Comparison of ENCODE assay signal across 8 cellular contexts in genomic region chr10:98414578-98414931, GRCh38. TPM values are rescaled to one million over a fixed set of nuclear protein-coding genes. Genes with fewer than 3 reads are reported as not detected.
A peak's percentile ranks its signal among the peaks of the same experiment; 100 is the strongest.
DNase-seq lines count a peak whose midpoint lies in the region; ATAC-seq, FAIRE-seq and TF ChIP-seq lines count a peak whose summit lies in the region.

No MANE protein-coding gene starts in this region.

- H2AFZ ChIP-seq in H9 (ENCODE audit: low read length) (no peak overlapping the region), hepatocyte (peak overlapping the region; percentile 53)

- H3K4me3 Mint-ChIP-seq in H9 = peak overlapping the region; percentile 77 to 83; a peak in 4 of 5 replicates
- peak overlapping the region; percentile 55 for H3K4me3 Mint-ChIP-seq in activated T-helper 17 cell treated with anti-CD3 and anti-CD28 coated beads, Interleukin-2, amount 50 U/mL, for 72 hours

- H3K4me3 ChIP-seq in hepatocyte = peak overlapping the region; percentile 33
- H3K4me3 ChIP-seq in small intestine (ENCODE audit: low read depth in 1 of 2, low read length in 2 of 2) = peak overlapping the region; percentile 28 to 32

- H4K5ac ChIP-seq in H9 (ENCODE audit: insufficient read length, low read depth, low read length) = no peak overlapping the region

- no peak overlapping the region for H3T11ph ChIP-seq in H9 (ENCODE audit: low read length)

- H3K9ac ChIP-seq in H9 (ENCODE audit: extremely low read depth, insufficient read length, low read length) = no peak overlapping the region

- DNase-seq in H9 = no peak
- no peak for DNase-seq in hepatocyte (ENCODE audit: low spot score)
- peak; percentile 5 for DNase-seq in small intestine
- no peak for DNase-seq in nucleus accumbens (lab: John Stamatoyannopoulos, UW)
- DNase-seq in GM12892 (ENCODE audit: insufficient read length) = no peak
- DNase-seq in left colon = no peak

- H3K9me2 ChIP-seq in hepatocyte (replicated peaks; ENCODE audit: insufficient read depth) = no peaks in the 10 kb centered on the region

- H3K27ac ChIP-seq in H9 (ENCODE audit: insufficient read length, low read depth, low read length) (no peak overlapping the region), hepatocyte (peak overlapping the region; percentile 82), small intestine (ENCODE audit: low read depth in 1 of 2, low read length in 1 of 2) (peak overlapping the region in 1 of 2 donors; percentile 79)

- no peak overlapping the region for H2BK12ac ChIP-seq in H9 (ENCODE audit: insufficient read length, low read depth, low read length)

- TF ChIP-seq CTCF in H9 (conservative IDR thresholded peaks at IDR 0.05) (no peak), hepatocyte (IDR thresholded peaks at IDR 0.05; ENCODE audit: poor library complexity) (no peak)

- H3K4me1 ChIP-seq in H9 (ENCODE audit: insufficient read depth, low read length) (peaks cover 6% of the 10 kb centered on the region; the same call in 1 of the 2 replicates), hepatocyte (ENCODE audit: insufficient read depth) (peaks cover 17% of the 10 kb centered on the region), small intestine (ENCODE audit: control insufficient read depth in 2 of 2, insufficient read depth in 1 of 2, low read depth in 1 of 2, low read length in 1 of 2) (peaks cover 0 to 8% of the 10 kb centered on the region in 2 donors)

- H3K36me3 ChIP-seq in hepatocyte (replicated peaks; ENCODE audit: insufficient read depth, low read depth) (no peaks in the 10 kb centered on the region), small intestine (ENCODE audit: control insufficient read depth in 2 of 2, insufficient read depth in 2 of 2, low read length in 2 of 2) (peaks cover 3 to 7% of the 10 kb centered on the region in 2 donors)

- H3K79me1 ChIP-seq in H9 (ENCODE audit: insufficient read depth, low read depth, low read length, poor library complexity, severe bottlenecking) = no peaks in the 10 kb centered on the region

- peaks cover 7% of the 10 kb centered on the region for H3K23me2 ChIP-seq in H9 (ENCODE audit: insufficient read length, low read depth, low read length, poor library complexity, severe bottlenecking)

- no peaks in the 10 kb centered on the region for H3K9me3 ChIP-seq in H9 (ENCODE audit: control insufficient read depth, low read depth, low read length)
- H3K9me3 ChIP-seq in hepatocyte (ENCODE audit: low read depth) = no peaks in the 10 kb centered on the region
- H3K9me3 ChIP-seq in small intestine (ENCODE audit: control insufficient read depth, low read depth) = no peaks in the 10 kb centered on the region

- no peak overlapping the region for H2BK20ac ChIP-seq in H9 (ENCODE audit: low read depth, low read length, poor library complexity, severe bottlenecking)

- no peaks in the 10 kb centered on the region for H3K79me2 ChIP-seq in H9 (ENCODE audit: insufficient read depth, low read length)
- peaks cover 5% of the 10 kb centered on the region for H3K79me2 ChIP-seq in hepatocyte

- no peak overlapping the region for H2BK5ac ChIP-seq in H9 (ENCODE audit: insufficient read length, low read length)

- H3K4me2 ChIP-seq in H9 (ENCODE audit: insufficient read depth, insufficient read length, low read length) (peak overlapping the region; percentile 49), hepatocyte (peak overlapping the region; percentile 81)

- ATAC-seq in activated T-helper 17 cell treated with anti-CD3 and anti-CD28 coated beads, Interleukin-2, amount 50 U/mL, for 72 hours (replicated peaks) = peak; percentile 41
- ATAC-seq in HG03025 (IDR thresholded peaks at IDR 0.05; ENCODE audit: low FRiP score, unreplicated experiment) (no peak), left colon (no peak)

- no peak overlapping the region for H4K8ac ChIP-seq in H9 (replicated peaks; ENCODE audit: insufficient read length, low read depth, low read length)

- H3K18ac ChIP-seq in H9 (ENCODE audit: insufficient read length, low read depth, low read length) = peak overlapping the region; percentile 36

- peaks cover 0 to 8% (median 4%) of the 10 kb centered on the region in 3 experiments; a peak in 3 of 7 replicates for H3K36me3 Mint-ChIP-seq in H9 (ENCODE audit: insufficient read depth in 1 of 3, low read depth in 3 of 3)
- peaks cover 20% of the 10 kb centered on the region for H3K36me3 Mint-ChIP-seq in activated T-helper 17 cell treated with anti-CD3 and anti-CD28 coated beads, Interleukin-2, amount 50 U/mL, for 72 hours (ENCODE audit: low read depth)

- peak overlapping the region in 2 of 3 experiments; percentile 65 to 98; a peak in 4 of 7 replicates for H3K27ac Mint-ChIP-seq in H9
- H3K27ac Mint-ChIP-seq in activated T-helper 17 cell treated with anti-CD3 and anti-CD28 coated beads, Interleukin-2, amount 50 U/mL, for 72 hours = peak overlapping the region; percentile 40

- no peak overlapping the region for H4K91ac ChIP-seq in H9 (ENCODE audit: insufficient read length, low read depth, low read length)

- peak overlapping the region; percentile 87; the same call in 1 of the 2 replicates for H3K14ac ChIP-seq in H9 (ENCODE audit: insufficient read depth, low read length)

- no peak for TF ChIP-seq POLR2A in GM12892 (IDR thresholded peaks at IDR 0.05; ENCODE audit: low read depth, low read length)

- H3K23ac ChIP-seq in H9 (ENCODE audit: insufficient read length, low read depth, low read length) = no peak overlapping the region

- H2BK15ac ChIP-seq in H9 (ENCODE audit: low read depth, low read length) = no peak overlapping the region

- intact Hi-C loops in left colon (cut with DNase I, micrococcal nuclease) = no loop called here

- H4K20me1 ChIP-seq in H9 (ENCODE audit: control insufficient read depth, insufficient read depth, insufficient read length) (no peaks in the 10 kb centered on the region), hepatocyte (ENCODE audit: insufficient read depth, poor library complexity, severe bottlenecking) (no peaks in the 10 kb centered on the region)

- H3K9me3 Mint-ChIP-seq in H9 = no peaks in the 10 kb centered on the region
- no peaks in the 10 kb centered on the region for H3K9me3 Mint-ChIP-seq in activated T-helper 17 cell treated with anti-CD3 and anti-CD28 coated beads, Interleukin-2, amount 50 U/mL, for 72 hours

- no peaks in the 10 kb centered on the region; the same call in 1 of the 2 replicates for H3K27me3 Mint-ChIP-seq in H9 (ENCODE audit: low read depth)
- H3K27me3 Mint-ChIP-seq in activated T-helper 17 cell treated with anti-CD3 and anti-CD28 coated beads, Interleukin-2, amount 50 U/mL, for 72 hours = no peaks in the 10 kb centered on the region

- FAIRE-seq in small intestine (lab: Jason Lieb, UNC) (no peak), GM12892 (lab: Jason Lieb, UNC) (no peak)

- no CpG with 5 or more reads among the region's 3 CpGs for WGBS in H9 (ENCODE audit: extremely low coverage, insufficient read length, low lambda C conversion rate)
- 67% methylated on average over 3 of the region's 3 CpGs for WGBS in hepatocyte (ENCODE audit: low lambda C conversion rate, missing lambda C conversion rate)
- 37 to 52% (median 46%) methylated on average over 2 to 3 of the region's 3 CpGs for WGBS in small intestine, 3 donors

- peaks cover 15% of the 10 kb centered on the region in 2 experiments for H3K4me1 Mint-ChIP-seq in H9
- H3K4me1 Mint-ChIP-seq in activated T-helper 17 cell treated with anti-CD3 and anti-CD28 coated beads, Interleukin-2, amount 50 U/mL, for 72 hours = peaks cover 7% of the 10 kb centered on the region

- H3K27me3 ChIP-seq in H9 (ENCODE audit: insufficient read depth, low read length) (no peaks in the 10 kb centered on the region), hepatocyte (no peaks in the 10 kb centered on the region), small intestine (ENCODE audit: control insufficient read depth in 2 of 2, insufficient read depth in 2 of 2, low read length in 2 of 2) (no peaks in the 10 kb centered on the region)

- H2AK5ac ChIP-seq in H9 (ENCODE audit: insufficient read length, low read length) = no peak overlapping the region

- no peak overlapping the region for H2BK120ac ChIP-seq in H9 (ENCODE audit: low read depth, low read length, poor library complexity, severe bottlenecking)

- no peak overlapping the region for H3K4ac ChIP-seq in H9 (ENCODE audit: low read depth, low read length)

- H3K56ac ChIP-seq in H9 (ENCODE audit: insufficient read length, low read depth, low read length) = no peak overlapping the region

RNA-seq across cellular contexts. Expression of gene PYROXD2, which starts 0.4 kb away (rescaled TPM):
- 2.1 and 5.3 TPM in 2 replicates for total RNA-seq in H9 (2021)
- 1 to 10 TPM; 5.1 to 7.0 TPM for total RNA-seq in activated T-helper 17 cell treated with anti-CD3 and anti-CD28 coated beads, Interleukin-2, amount 50 U/mL, for 72 hours
- 3.5 and 9.7 TPM in 2 replicates for total RNA-seq in hepatocyte
- 11.6 and 13.0 TPM in 2 replicates for polyA plus RNA-seq in hepatocyte
- 1 to 10 TPM; 2.7 to 7.2 (median 4.6) TPM for polyA plus RNA-seq in small intestine
- polyA plus RNA-seq in GM12892 (2012; ENCODE audit: missing spikeins) = 3.4 TPM
- total RNA-seq in left colon = 10 to 100 TPM in 1 of 2 donors, 1 to 10 TPM in 1; 6.0 to 13.4 TPM

RNA-seq across cellular contexts. Expression of gene HPS1, which starts 32.2 kb away (rescaled TPM):
- total RNA-seq in H9 (2021) (46.8 and 47.4 TPM in 2 replicates), hepatocyte (40.8 and 41.2 TPM in 2 replicates), left colon (10 to 100 TPM; 74.7 to 96.2 TPM)
- total RNA-seq in activated T-helper 17 cell treated with anti-CD3 and anti-CD28 coated beads, Interleukin-2, amount 50 U/mL, for 72 hours = 10 to 100 TPM; 49.1 to 56.9 TPM
- polyA plus RNA-seq in hepatocyte (98.5 and 104 TPM in 2 replicates), small intestine (10 to 100 TPM; 47.5 to 83.2 (median 76.5) TPM)
- polyA plus RNA-seq in GM12892 (2012; ENCODE audit: missing spikeins) = 48.5 TPM
